Comparison of ENCODE assay signal across 13 cellular contexts in the genomic region with DNA sequence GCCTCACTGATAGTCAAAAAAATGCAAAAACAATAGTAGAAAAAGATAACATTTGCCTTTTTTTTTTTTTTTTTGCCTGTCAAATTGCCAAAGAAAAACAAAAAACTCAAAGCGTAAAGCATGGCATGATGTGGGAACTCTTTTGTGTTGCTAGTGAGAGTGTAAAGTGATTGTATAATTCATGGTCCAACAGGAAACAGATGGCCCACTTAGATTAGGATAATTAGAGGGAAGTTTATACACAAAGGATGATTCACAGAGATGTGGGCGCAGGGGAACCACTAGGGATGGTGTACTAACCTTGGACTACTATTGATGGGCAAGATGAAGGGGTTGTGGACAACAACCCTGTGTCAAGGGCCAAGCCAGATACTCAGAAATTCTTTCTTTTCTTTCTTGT. TPM values are rescaled to one million over a fixed set of nuclear protein-coding genes. Genes with fewer than 3 reads are reported as not detected.
A peak's percentile ranks its signal among the peaks of the same experiment; 100 is the strongest.
DNase-seq lines count a peak whose midpoint lies in the region; ATAC-seq, FAIRE-seq and TF ChIP-seq lines count a peak whose summit lies in the region.
"Had no signal": no experiment of that assay in that cellular context is flagged by ENCODE, and none has a peak within 500 bp of the region (broad histone marks: within the 10 kb centered on the region; RNA-seq: fewer than 3 reads in every experiment).

No MANE protein-coding gene starts in this region.

- H3K9me3 Mint-ChIP-seq in stimulated activated naive CD8-positive, alpha-beta T cell treated with anti-CD3 and anti-CD28 coated beads, Interleukin-15, amount 100 ng/mL, for 72 hours, result peaks cover 0 to 5% of the 10 kb centered on the region in 2 donors
- peaks cover 6% of the 10 kb centered on the region for H3K9me3 Mint-ChIP-seq in activated T-helper 2 cell treated with anti-CD3 and anti-CD28 coated beads, Interferon-gamma antibody, Interleukin-2, Interleukin-4, amounts not matched to agents 10 μg/mL and 5 μg/mL and 100 μg/mL, durations not matched to agents 14 hours and 24 hours and 36 hours

- no peak overlapping the region for H3K27ac Mint-ChIP-seq in stimulated activated naive CD8-positive, alpha-beta T cell treated with anti-CD3 and anti-CD28 coated beads, Interleukin-15, amount 100 ng/mL, for 72 hours
- no peak overlapping the region for H3K27ac Mint-ChIP-seq in activated T-helper 2 cell treated with anti-CD3 and anti-CD28 coated beads, Interferon-gamma antibody, Interleukin-2, Interleukin-4, amounts not matched to agents 10 μg/mL and 5 μg/mL and 100 μg/mL, durations not matched to agents 14 hours and 24 hours and 36 hours
- H3K27ac Mint-ChIP-seq: activated CD4-positive, alpha-beta memory T cell treated with anti-CD3 and anti-CD28 coated beads, Interleukin-2, amount 10 ng/mL, durations not matched to agents 7 days and 5 days had no signal

- H3K27me3 ChIP-seq in A673 (replicated peaks; ENCODE audit: insufficient read depth, low read depth, low read length, poor library complexity) (no peaks in the 10 kb centered on the region), endothelial cell of umbilical vein (ENCODE audit: control insufficient read depth in 2 of 2, insufficient read depth in 2 of 2, low read length in 2 of 2) (no peaks in the 10 kb centered on the region)
- H3K27me3 ChIP-seq: cardiac muscle cell had no signal

- H3K9me1 ChIP-seq in endothelial cell of umbilical vein (replicated peaks; ENCODE audit: control insufficient read depth, extremely low read depth, insufficient read depth, low read length), result no peaks in the 10 kb centered on the region

- H4K20me1 ChIP-seq in endothelial cell of umbilical vein (replicated peaks; ENCODE audit: control insufficient read depth, extremely low read depth, insufficient read depth, low read length), result no peaks in the 10 kb centered on the region

- H3K4me1 Mint-ChIP-seq in stimulated activated naive CD8-positive, alpha-beta T cell treated with anti-CD3 and anti-CD28 coated beads, Interleukin-15, amount 100 ng/mL, for 72 hours, result peaks cover 56% of the 10 kb centered on the region
- peaks cover 35% of the 10 kb centered on the region for H3K4me1 Mint-ChIP-seq in activated T-helper 2 cell treated with anti-CD3 and anti-CD28 coated beads, Interferon-gamma antibody, Interleukin-2, Interleukin-4, amounts not matched to agents 10 μg/mL and 5 μg/mL and 100 μg/mL, durations not matched to agents 14 hours and 24 hours and 36 hours (ENCODE audit: low read depth)

- dilution Hi-C loops in endothelial cell of umbilical vein (cut with MboI; ENCODE audit: extremely low pct_ligation_motif_present, low sequenced_read_pairs), result no loop called here

- POLR2A ChIA-PET in A673 (lab: Charles Lee; ENCODE audit: low non-redundant PET), result no interaction called here
- POLR2A ChIA-PET in endothelial cell of umbilical vein (lab: Charles Lee), result no interaction called here

- H3K9ac ChIP-seq in endothelial cell of umbilical vein (replicated peaks; ENCODE audit: extremely low read depth, insufficient read depth, low read length), result peak overlapping the region; percentile 73

- H3K4me1 ChIP-seq in A673 (ENCODE audit: insufficient read depth, low read length, poor library complexity, severe bottlenecking) (peaks cover 27% of the 10 kb centered on the region), endothelial cell of umbilical vein (ENCODE audit: control insufficient read depth, extremely low read depth, insufficient read depth, low read length) (peaks cover 15% of the 10 kb centered on the region)

- DNase-seq in A673 (ENCODE audit: low spot score) (peak; percentile 96), EH (ENCODE audit: low read depth) (peak; percentile 53), NCI-H82 treated with DMSO at 0.1 percent for 48 hours (lab: John Stamatoyannopoulos, UW; ENCODE audit: unreplicated experiment) (peak; percentile 21), endothelial cell of umbilical vein (ENCODE audit: low read depth, low spot score) (peak; percentile 99), NCI-H526 (lab: John Stamatoyannopoulos, UW) (no peak)
- DNase-seq in stimulated activated naive CD8-positive, alpha-beta T cell treated with anti-CD3 and anti-CD28 coated beads, Interleukin-15, amount 100 ng/mL, for 72 hours, result no peak
- no peak for DNase-seq in activated T-helper 2 cell treated with anti-CD3 and anti-CD28 coated beads, Interferon-gamma antibody, Interleukin-2, Interleukin-4, amounts not matched to agents 10 μg/mL and 5 μg/mL and 100 μg/mL, durations not matched to agents 14 hours and 24 hours and 36 hours (ENCODE audit: low spot score)
- DNase-seq: activated CD4-positive, alpha-beta memory T cell treated with anti-CD3 and anti-CD28 coated beads, Interleukin-2, amount 10 ng/mL, durations not matched to agents 7 days and 5 days; Karpas-422; stimulated activated naive CD4-positive, alpha-beta T cell treated with Interleukin-2 at 50 U/mL for 16 hours had no signal

- ATAC-seq in stimulated activated naive CD8-positive, alpha-beta T cell treated with anti-CD3 and anti-CD28 coated beads, Interleukin-15, amount 100 ng/mL, for 72 hours, result no peak
- ATAC-seq in HG02973 (IDR thresholded peaks at IDR 0.05; ENCODE audit: unreplicated experiment), result no peak

- no peaks in the 10 kb centered on the region for H3K36me3 ChIP-seq in A673 (ENCODE audit: insufficient read depth, low read length, poor library complexity, severe bottlenecking)
- H3K36me3 ChIP-seq in endothelial cell of umbilical vein (ENCODE audit: control insufficient read depth in 2 of 2, extremely low read depth in 1 of 2, insufficient read depth in 2 of 2, low read length in 2 of 2), result no peaks in the 10 kb centered on the region
- H3K36me3 ChIP-seq: cardiac muscle cell had no signal

- H3K4me3 Mint-ChIP-seq in stimulated activated naive CD8-positive, alpha-beta T cell treated with anti-CD3 and anti-CD28 coated beads, Interleukin-15, amount 100 ng/mL, for 72 hours, result no peak overlapping the region
- H3K4me3 Mint-ChIP-seq in activated T-helper 2 cell treated with anti-CD3 and anti-CD28 coated beads, Interferon-gamma antibody, Interleukin-2, Interleukin-4, amounts not matched to agents 10 μg/mL and 5 μg/mL and 100 μg/mL, durations not matched to agents 14 hours and 24 hours and 36 hours (ENCODE audit: low read depth), result no peak overlapping the region
- H3K4me3 Mint-ChIP-seq: activated CD4-positive, alpha-beta memory T cell treated with anti-CD3 and anti-CD28 coated beads, Interleukin-2, amount 10 ng/mL, durations not matched to agents 7 days and 5 days had no signal

- TF ChIP-seq POLR2A in endothelial cell of umbilical vein (IDR thresholded peaks at IDR 0.05; ENCODE audit: low read depth, low read length), result peak; percentile 47

- intact Hi-C loops in A673 (cut with micrococcal nuclease; ENCODE audit: unreplicated experiment) (no loop called here), endothelial cell of umbilical vein (cut with micrococcal nuclease) (loop anchor here (1.0 to 10.0 kb wide), 7 partner anchors 16 to 956 kb away; a partner anchor contains a TSS)
- intact Hi-C loops in activated T-helper 2 cell treated with anti-CD3 and anti-CD28 coated beads, Interferon-gamma antibody, Interleukin-2, Interleukin-4, amounts not matched to agents 10 μg/mL and 5 μg/mL and 100 μg/mL, durations not matched to agents 14 hours and 24 hours and 36 hours (cut with micrococcal nuclease), result loop anchor here (5.0 kb wide), 1 partner anchor 71 kb away; no protein-coding TSS in a partner anchor

- BruUV-seq in A673 (replicated peaks; lab: Mats Ljungman, UMichigan), result no TSS peak
- BruUV-seq in endothelial cell of umbilical vein (replicated peaks; lab: Mats Ljungman, UMichigan), result no TSS peak

- FAIRE-seq in endothelial cell of umbilical vein (lab: Jason Lieb, UNC), result peak; percentile 93
- FAIRE-seq: GM18507 had no signal

- peaks cover 43% of the 10 kb centered on the region for H3K36me3 Mint-ChIP-seq in activated T-helper 2 cell treated with anti-CD3 and anti-CD28 coated beads, Interferon-gamma antibody, Interleukin-2, Interleukin-4, amounts not matched to agents 10 μg/mL and 5 μg/mL and 100 μg/mL, durations not matched to agents 14 hours and 24 hours and 36 hours (ENCODE audit: low read depth)

- H3K9me3 ChIP-seq in A673 (ENCODE audit: low read depth, low read length, poor library complexity, severe bottlenecking) (no peaks in the 10 kb centered on the region), endothelial cell of umbilical vein (replicated peaks; ENCODE audit: control insufficient read depth, insufficient read depth, low read length) (no peaks in the 10 kb centered on the region)

- CTCF ChIA-PET in A673 (lab: Charles Lee) (no interaction called here), endothelial cell of umbilical vein (lab: Charles Lee) (interaction anchor here (1.5 kb wide), 1 partner anchor 143 kb away, joined by 7 read pairs; a partner anchor contains a TSS)

- TF ChIP-seq CTCF in A673 (conservative IDR thresholded peaks at IDR 0.05; ENCODE audit: low read depth, low read length) (no peak), endothelial cell of umbilical vein (IDR thresholded peaks at IDR 0.05; ENCODE audit: extremely low read depth in 1 of 2, insufficient read depth in 1 of 2, low read depth in 1 of 2, low read length in 2 of 2) (no peak)

- no peaks in the 10 kb centered on the region for H3K27me3 Mint-ChIP-seq in stimulated activated naive CD8-positive, alpha-beta T cell treated with anti-CD3 and anti-CD28 coated beads, Interleukin-15, amount 100 ng/mL, for 72 hours
- peaks cover 6% of the 10 kb centered on the region for H3K27me3 Mint-ChIP-seq in activated T-helper 2 cell treated with anti-CD3 and anti-CD28 coated beads, Interferon-gamma antibody, Interleukin-2, Interleukin-4, amounts not matched to agents 10 μg/mL and 5 μg/mL and 100 μg/mL, durations not matched to agents 14 hours and 24 hours and 36 hours (ENCODE audit: low read depth)
- H3K27me3 Mint-ChIP-seq: activated CD4-positive, alpha-beta memory T cell treated with anti-CD3 and anti-CD28 coated beads, Interleukin-2, amount 10 ng/mL, durations not matched to agents 7 days and 5 days had no signal

- H2AFZ ChIP-seq in endothelial cell of umbilical vein (ENCODE audit: low read depth, low read length), result no peak overlapping the region

- no peak overlapping the region for H3K4me3 ChIP-seq in A673 (ENCODE audit: low read depth, low read length, poor library complexity, severe bottlenecking)
- no peak overlapping the region for H3K4me3 ChIP-seq in endothelial cell of umbilical vein (replicated peaks in 1 of 3; ENCODE audit: insufficient read depth in 1 of 3, low read depth in 1 of 3, low read length in 3 of 3)
- H3K4me3 ChIP-seq: cardiac muscle cell had no signal

- peak overlapping the region; percentile 70 for H3K27ac ChIP-seq in A673 (ENCODE audit: low read depth, low read length, poor library complexity, severe bottlenecking)
- peak overlapping the region; percentile 87 for H3K27ac ChIP-seq in endothelial cell of umbilical vein (ENCODE audit: insufficient read depth, low read depth, low read length)
- H3K27ac ChIP-seq: cardiac muscle cell had no signal

- peak overlapping the region; percentile 81 for H3K4me2 ChIP-seq in endothelial cell of umbilical vein (ENCODE audit: insufficient read depth, low read length)

- peaks cover 3% of the 10 kb centered on the region for H3K79me2 ChIP-seq in endothelial cell of umbilical vein (ENCODE audit: control insufficient read depth, insufficient read depth, low read length)

RNA-seq across cellular contexts. Expression of a gene that starts 16.4 kb away (rescaled TPM):
- 30.0 and 35.8 TPM in 2 replicates for total RNA-seq in A673 (2021)
- total RNA-seq in endothelial cell of umbilical vein, result 32.5 and 35.2 TPM in 2 replicates
- 48.1 and 53.8 TPM in 2 replicates for polyA plus RNA-seq in endothelial cell of umbilical vein
- 41.0 and 50.3 TPM in 2 replicates for polyA plus RNA-seq in endothelial cell of umbilical vein (2011; cell fraction: cytosol; rRNA removed)
- polyA plus RNA-seq in endothelial cell of umbilical vein (2011; cell fraction: nucleus; rRNA removed), result 36.6 and 45.0 TPM in 2 replicates
- 23.1 and 26.4 TPM in 2 replicates for polyA plus RNA-seq in endothelial cell of umbilical vein (2012)
- 13.6 and 16.5 TPM in 2 replicates for polyA minus RNA-seq in endothelial cell of umbilical vein
- polyA minus RNA-seq in endothelial cell of umbilical vein (2011; cell fraction: cytosol; rRNA and poly(A)+ RNA removed), result 3.7 TPM
- 19.1 and 23.0 TPM in 2 replicates for polyA minus RNA-seq in endothelial cell of umbilical vein (2011; cell fraction: nucleus; rRNA and poly(A)+ RNA removed)
- total RNA-seq in activated T-helper 2 cell treated with anti-CD3 and anti-CD28 coated beads, Interferon-gamma antibody, Interleukin-2, Interleukin-4, amounts not matched to agents 10 μg/mL and 5 μg/mL and 100 μg/mL, durations not matched to agents 14 hours and 24 hours and 36 hours, result 30.1 and 37.1 TPM in 2 replicates

Comparison
In these comparisons a context has a peak if more than half of its experiments do, and no peak if none do; other contexts are left out.
1. DNase-seq: peak in A673 (single experiment), EH (single experiment), NCI-H82 treated with DMSO at 0.1 percent for 48 hours (single experiment) and endothelial cell of umbilical vein (single experiment); none in stimulated activated naive CD8-positive, alpha-beta T cell treated with anti-CD3 and anti-CD28 coated beads, Interleukin-15, amount 100 ng/mL, for 72 hours (0 of 2), activated T-helper 2 cell treated with anti-CD3 and anti-CD28 coated beads, Interferon-gamma antibody, Interleukin-2, Interleukin-4, amounts not matched to agents 10 μg/mL and 5 μg/mL and 100 μg/mL, durations not matched to agents 14 hours and 24 hours and 36 hours (single experiment) and NCI-H526 (0 of 2).